Comparison of ENCODE assay signal across 8 cellular contexts in the genomic region with DNA sequence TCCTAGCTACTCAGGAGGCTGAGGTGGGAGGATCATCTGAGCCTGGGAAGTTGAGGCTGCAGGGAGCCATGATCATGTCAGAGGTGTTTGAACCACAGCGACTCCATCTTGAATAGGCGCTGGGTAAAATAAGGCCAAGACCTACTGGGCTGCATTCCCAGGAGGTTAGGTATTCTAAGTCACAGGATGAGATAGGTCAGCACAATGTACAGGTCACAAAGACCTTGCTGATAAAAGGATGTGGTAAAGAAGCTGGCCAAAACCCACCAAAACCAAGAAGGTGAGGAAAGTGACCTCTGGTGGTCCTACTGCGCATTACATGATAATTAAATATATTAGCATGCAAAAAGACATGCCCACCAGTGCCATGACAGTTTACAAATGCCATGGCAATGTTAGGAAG. TPM values are rescaled to one million over a fixed set of nuclear protein-coding genes. Genes with fewer than 3 reads are reported as not detected.
DNase-seq lines count a peak whose midpoint lies in the region; ATAC-seq and TF ChIP-seq lines count a peak whose summit lies in the region.
"Not testable (repeated sequence)": the region's sequence is repeated elsewhere in the genome, so short reads cannot be mapped to it uniquely, and the experiment has no call there.

No MANE protein-coding gene starts in this region.

- POLR2A ChIA-PET in activated CD4-positive, alpha-beta T cell treated with anti-CD3 and anti-CD28 coated beads for 36 hours (lab: Charles Lee), result not testable (repeated sequence)

- H3K27me3 Mint-ChIP-seq in activated CD4-positive, alpha-beta T cell treated with anti-CD3 and anti-CD28 coated beads for 36 hours, result not testable (repeated sequence)

- WGBS in liver, result 94% methylated on average over 3 of the region's 3 CpGs
- 92% methylated on average over 3 of the region's 3 CpGs; no CpG with 5 or more reads in 1 of the 2 donors for WGBS in transverse colon (ENCODE audit: low coverage in 1 of 2), 2 donors

- not testable (repeated sequence) for H3K9me3 Mint-ChIP-seq in activated CD4-positive, alpha-beta T cell treated with anti-CD3 and anti-CD28 coated beads for 36 hours (ENCODE audit: low read depth)

- in situ Hi-C loops in GM13977 (cut with MboI; ENCODE audit: low pct_unique_long_range_greater_than_20kb, low sequenced_read_pairs, unreplicated experiment); transverse colon (cut with MboI; ENCODE audit: low pct_ligation_motif_present in 1 of 4, low pct_unique_long_range_greater_than_20kb in 1 of 4, low sequenced_read_pairs in 3 of 4): not testable (repeated sequence)

- ATAC-seq in activated CD4-positive, alpha-beta T cell treated with anti-CD3 and anti-CD28 coated beads for 36 hours, result not testable (repeated sequence)

- intact Hi-C loops in activated CD4-positive, alpha-beta T cell treated with anti-CD3 and anti-CD28 coated beads for 36 hours (cut with DNase I, micrococcal nuclease), result loop anchor here (1.0 to 2.0 kb wide), 3 partner anchors 130 to 290 kb away; no protein-coding TSS in a partner anchor
- intact Hi-C loops in transverse colon (cut with DNase I; ENCODE audit: low total_unique reads), result not testable (repeated sequence)

- TF ChIP-seq EP300 in transverse colon (IDR thresholded peaks at IDR 0.05; ENCODE audit: low read depth), result not testable (repeated sequence)

- not testable (repeated sequence) for H3K27ac Mint-ChIP-seq in activated CD4-positive, alpha-beta T cell treated with anti-CD3 and anti-CD28 coated beads for 36 hours

- H3K36me3 ChIP-seq in liver (ENCODE audit: control insufficient read depth in 4 of 4, insufficient read depth in 3 of 4, low read depth in 1 of 4, low read length in 3 of 4); transverse colon: not testable (repeated sequence)

- CTCF ChIA-PET in activated CD4-positive, alpha-beta T cell treated with anti-CD3 and anti-CD28 coated beads for 36 hours (lab: Charles Lee), result interaction anchor here (0.6 to 4.5 kb wide), 14 partner anchors 8 to 203 kb away, joined by 3 to 69 read pairs (median 4); partner anchors contain the start of gene CAPN7

- not testable (repeated sequence) for H3K4me1 ChIP-seq in liver (ENCODE audit: control insufficient read depth in 4 of 4, insufficient read depth in 4 of 4, low read length in 3 of 4); transverse colon

- TF ChIP-seq POLR2A in erythroblast (IDR thresholded peaks at IDR 0.05; ENCODE audit: low read length); transverse colon (IDR thresholded peaks at IDR 0.05): not testable (repeated sequence)

- H3K4me1 Mint-ChIP-seq in activated CD4-positive, alpha-beta T cell treated with anti-CD3 and anti-CD28 coated beads for 36 hours, result peaks cover 14% of the 10 kb centered on the region

- not testable (repeated sequence) for H3K9me3 ChIP-seq in liver (ENCODE audit: control insufficient read depth in 4 of 4, low read length in 3 of 4); transverse colon

- peak; percentile 52 for TF ChIP-seq CTCF in GM13977 (IDR thresholded peaks at IDR 0.05; ENCODE audit: extremely low read depth, insufficient read depth, missing control alignments)
- TF ChIP-seq CTCF in liver (IDR thresholded peaks at IDR 0.05; ENCODE audit: low read depth, low read length, missing input control), result not testable (repeated sequence)
- peak in 3 of 5 experiments; percentile 33 to 51 (median 37) for TF ChIP-seq CTCF in transverse colon (IDR thresholded peaks at IDR 0.05)

- DNase-seq in COLO668 (lab: John Stamatoyannopoulos, UW; ENCODE audit: unreplicated experiment), result peak; percentile 2
- DNase-seq in GM13977 (ENCODE audit: low spot score); transverse colon: not testable (repeated sequence)
- DNase-seq in M059J (ENCODE audit: low read depth), result peak; percentile 52
- peak; percentile 55 for DNase-seq in OCI-M1 (lab: John Stamatoyannopoulos, UW)
- DNase-seq in activated CD4-positive, alpha-beta T cell treated with anti-CD3 and anti-CD28 coated beads for 36 hours, result peak; percentile 29
- peak; percentile 26 to 34 for DNase-seq in erythroblast (lab: John Stamatoyannopoulos, UW)

- not testable (repeated sequence) for H3K36me3 Mint-ChIP-seq in activated CD4-positive, alpha-beta T cell treated with anti-CD3 and anti-CD28 coated beads for 36 hours (ENCODE audit: low read depth)

- not testable (repeated sequence) for H3K9ac ChIP-seq in liver (ENCODE audit: low read depth in 1 of 2, low read length in 2 of 2)

- not testable (repeated sequence) for H3K4me3 Mint-ChIP-seq in activated CD4-positive, alpha-beta T cell treated with anti-CD3 and anti-CD28 coated beads for 36 hours

- H3K27me3 ChIP-seq in liver (ENCODE audit: control insufficient read depth in 4 of 4, insufficient read depth in 4 of 4, low read length in 3 of 4); transverse colon: not testable (repeated sequence)

- not testable (repeated sequence) for H3K4me3 ChIP-seq in liver (ENCODE audit: low read depth in 1 of 3, low read length in 3 of 3); transverse colon

- peak; percentile 18 to 49 for TF ChIP-seq RAD21 in liver (IDR thresholded peaks at IDR 0.05)

- not testable (repeated sequence) for H3K27ac ChIP-seq in liver (ENCODE audit: low read depth in 1 of 2, low read length in 2 of 2); transverse colon

RNA-seq across cellular contexts. Expression of gene METTL6, which starts 28.6 kb away (rescaled TPM):
- total RNA-seq in M059J (2014; rRNA removed; shearing (Covaris generic)), result 11.4 and 21.6 TPM in 2 replicates
- 10 to 100 TPM; 13.0 to 19.5 TPM for total RNA-seq in activated CD4-positive, alpha-beta T cell treated with anti-CD3 and anti-CD28 coated beads for 36 hours
- 1 to 10 TPM; 8.7 to 9.1 TPM for total RNA-seq in liver
- 1 to 10 TPM; 2.0 to 3.1 TPM for polyA plus RNA-seq in liver
- total RNA-seq in transverse colon, result 1 to 10 TPM; 2.6 to 9.6 (median 9.0) TPM

RNA-seq across cellular contexts. Expression of gene EAF1, which starts 28.7 kb away (rescaled TPM):
- 19.3 and 32.8 TPM in 2 replicates for total RNA-seq in M059J (2014; rRNA removed; shearing (Covaris generic))
- total RNA-seq in activated CD4-positive, alpha-beta T cell treated with anti-CD3 and anti-CD28 coated beads for 36 hours, result 10 to 100 TPM; 21.2 to 25.6 TPM
- total RNA-seq in liver (10 to 100 TPM; 12.6 to 15.0 TPM), transverse colon (10 to 100 TPM; 19.1 to 37.0 (median 26.4) TPM)
- 10 to 100 TPM in 1 of 2 donors, 1 to 10 TPM in 1; 4.6 to 10.2 TPM for polyA plus RNA-seq in liver
